1 cellular context compared by ENCODE assay signal in genomic region chr4:38523524-38524448, GRCh38.
TF ChIP-seq lines count a peak whose summit lies in the region.

No MANE protein-coding gene starts in this region.

TF ChIP-seq in GM12878, 131 proteins besides CTCF, POLR2A, EP300 and RAD21 (continued from another document):
- TF ChIP-seq USF2 (IDR thresholded peaks at IDR 0.05; ENCODE audit: borderline replicate concordance, low read depth, low read length) (no peak), HDGF (IDR thresholded peaks at IDR 0.05) (no peak), NFYA (IDR thresholded peaks at IDR 0.05; ENCODE audit: borderline replicate concordance, low read depth, low read length) (no peak), RFX5 (IDR thresholded peaks at IDR 0.05; ENCODE audit: low read depth, low read length) (no peak), ZNF622 (IDR thresholded peaks at IDR 0.05) (no peak), ZSCAN29 (IDR thresholded peaks at IDR 0.05) (no peak), NR2C1 (IDR thresholded peaks at IDR 0.05) (peak; percentile 45), CBFB (IDR thresholded peaks at IDR 0.05; ENCODE audit: low read depth) (peak; percentile 77; the same call in 1 of the 2 replicates), ATF2 (IDR thresholded peaks at IDR 0.05; ENCODE audit: low read length) (peak; percentile 94), MXI1 (IDR thresholded peaks at IDR 0.05; ENCODE audit: low read depth, low read length) (no peak), E2F4 (IDR thresholded peaks at IDR 0.05; ENCODE audit: low read depth, low read length) (no peak), ZNF687 (IDR thresholded peaks at IDR 0.05) (no peak), EED (IDR thresholded peaks at IDR 0.05; ENCODE audit: low read depth) (peak; percentile 88), CBX5 (IDR thresholded peaks at IDR 0.05; ENCODE audit: low read depth) (peak; percentile 90), KLF5 (IDR thresholded peaks at IDR 0.05; ENCODE audit: partially characterized antibody) (no peak), E4F1 (IDR thresholded peaks at IDR 0.05; ENCODE audit: borderline replicate concordance, partially characterized antibody) (no peak), PKNOX1 (IDR thresholded peaks at IDR 0.05) (no peak), TAF1 (IDR thresholded peaks at IDR 0.05; ENCODE audit: borderline replicate concordance, low read depth, low read length) (no peak), ZNF592 (IDR thresholded peaks at IDR 0.05) (no peak), CREB1 (IDR thresholded peaks at IDR 0.05; ENCODE audit: low read depth) (peak; percentile 49; the same call in 1 of the 2 replicates), HDAC2 (IDR thresholded peaks at IDR 0.05) (no peak), ZBTB11 (CRISPR knock-in tag; IDR thresholded peaks at IDR 0.05) (no peak), SREBF2 (IDR thresholded peaks at IDR 0.05; ENCODE audit: low read length) (no peak), YY1 (IDR thresholded peaks at IDR 0.05; ENCODE audit: low read depth, low read length) (no peak), ZNF24 (IDR thresholded peaks at IDR 0.05) (no peak), FOXM1 (IDR thresholded peaks at IDR 0.05; ENCODE audit: low read depth, low read length) (peak; percentile 88), ZNF217 (IDR thresholded peaks at IDR 0.05) (0 out of 2 replicates have a peak, but pooled peaks have one; percentile 36), ZBED1 (IDR thresholded peaks at IDR 0.05; ENCODE audit: borderline replicate concordance) (peak; percentile 50; the same call in 1 of the 2 replicates), SMAD5 (IDR thresholded peaks at IDR 0.05; ENCODE audit: low read depth) (no peak), IRF5 (IDR thresholded peaks at IDR 0.05; ENCODE audit: borderline replicate concordance) (no peak), ATF7 (IDR thresholded peaks at IDR 0.05; ENCODE audit: low read depth) (peak; percentile 77; the same call in 1 of the 2 replicates), HCFC1 (IDR thresholded peaks at IDR 0.05; ENCODE audit: low read length) (no peak), RAD51 (IDR thresholded peaks at IDR 0.05) (peak; percentile 56)
